ENCODE assay signal across 1 cellular context in the genomic region with DNA sequence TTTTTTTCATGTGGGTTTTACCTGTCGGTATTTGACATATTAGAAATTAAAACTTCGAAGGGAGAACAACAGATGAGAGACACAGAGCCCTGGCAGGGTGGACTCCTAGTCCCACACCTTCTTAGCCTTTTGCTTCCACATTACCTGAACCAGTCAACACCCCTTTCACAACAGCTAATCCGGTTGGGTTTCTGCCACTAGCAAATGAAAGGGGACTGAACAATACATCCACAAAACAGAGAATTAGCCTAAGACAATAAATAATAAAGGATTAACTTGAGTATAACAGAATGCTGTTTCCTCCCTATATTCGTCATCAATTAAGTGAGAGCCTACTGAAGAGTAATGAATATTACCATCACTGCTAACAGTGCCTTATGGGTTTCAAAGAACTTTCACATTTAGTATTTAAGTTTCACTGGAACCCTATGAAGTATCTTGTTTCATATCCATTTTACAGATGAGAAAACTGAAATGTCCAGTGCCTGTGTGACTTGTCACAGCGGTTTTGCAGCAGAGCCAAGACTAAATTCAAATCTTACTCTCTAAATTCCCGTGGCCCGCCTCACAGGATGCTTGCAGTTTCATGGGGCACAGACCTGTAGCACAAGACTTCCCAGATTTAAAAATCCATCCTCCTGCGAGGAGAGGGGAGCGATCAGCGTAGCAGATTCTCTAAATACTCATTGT.
TF ChIP-seq lines count a peak whose summit lies in the region.

No MANE protein-coding gene starts in this region.

TF ChIP-seq in IMR-90, 13 proteins besides CTCF, POLR2A, EP300 and RAD21:
- TF ChIP-seq, protein P1, sequence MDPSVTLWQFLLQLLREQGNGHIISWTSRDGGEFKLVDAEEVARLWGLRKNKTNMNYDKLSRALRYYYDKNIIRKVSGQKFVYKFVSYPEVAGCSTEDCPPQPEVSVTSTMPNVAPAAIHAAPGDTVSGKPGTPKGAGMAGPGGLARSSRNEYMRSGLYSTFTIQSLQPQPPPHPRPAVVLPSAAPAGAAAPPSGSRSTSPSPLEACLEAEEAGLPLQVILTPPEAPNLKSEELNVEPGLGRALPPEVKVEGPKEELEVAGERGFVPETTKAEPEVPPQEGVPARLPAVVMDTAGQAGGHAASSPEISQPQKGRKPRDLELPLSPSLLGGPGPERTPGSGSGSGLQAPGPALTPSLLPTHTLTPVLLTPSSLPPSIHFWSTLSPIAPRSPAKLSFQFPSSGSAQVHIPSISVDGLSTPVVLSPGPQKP (IDR thresholded peaks at IDR 0.05; ENCODE audit: borderline replicate concordance, low read depth, low read length), result no peak
- TF ChIP-seq FOS (IDR thresholded peaks at IDR 0.05; ENCODE audit: low read depth, low read length) (no peak), RFX5 (IDR thresholded peaks at IDR 0.05; ENCODE audit: low read depth, low read length) (no peak)
